Comparison of ENCODE assay signal across 36 cellular contexts in the genomic region with DNA sequence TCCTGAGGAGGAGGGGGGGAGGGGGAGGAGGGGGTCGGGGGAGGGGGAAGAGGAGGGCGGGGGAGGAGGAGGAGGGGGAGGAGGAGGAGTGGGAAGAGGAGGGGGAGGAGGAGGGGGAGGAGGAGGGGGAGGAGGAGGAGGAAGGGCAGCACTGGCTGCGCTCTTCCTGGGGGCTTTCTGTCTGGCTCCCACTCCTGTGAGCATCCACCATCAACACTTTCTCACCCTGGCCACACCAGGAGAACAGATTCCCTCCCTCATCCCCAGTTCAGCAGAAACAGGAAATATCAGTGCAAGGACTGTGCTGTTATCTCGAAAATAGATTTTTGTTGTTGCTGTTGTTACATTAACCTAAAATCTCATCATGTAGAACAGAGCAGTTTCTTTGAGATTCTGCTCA.
"Had no signal": no experiment of that assay in that cellular context is flagged by ENCODE, and none has a peak within 500 bp of the region (broad histone marks: within the 10 kb centered on the region; RNA-seq: fewer than 3 reads in every experiment).

No MANE protein-coding gene starts in this region.

- H3K9me3 ChIP-seq: MG63 had no signal

- DNase-seq: Karpas-422, Kasumi-1, MG63, MM.1S, MV-4-11, NCI-H1048, NCI-H1092, NCI-H1092 treated with DMSO at 0.1 percent for 48 hours, NCI-H1105, NCI-H1105 treated with DMSO at 0.1 percent for 48 hours, NCI-H1417, NCI-H1417 treated with DMSO at 0.1 percent for 48 hours, NCI-H1436, NCI-H1436 treated with DMSO at 0.1 percent for 48 hours, NCI-H146, NCI-H1694, NCI-H1694 treated with DMSO at 0.1 percent for 48 hours, NCI-H187, NCI-H187 treated with DMSO at 0.1 percent for 48 hours, NCI-H1930, NCI-H2029, NCI-H2029 treated with DMSO at 0.1 percent for 48 hours, NCI-H2081, NCI-H2081 treated with DMSO at 0.1 percent for 48 hours, NCI-H2107, NCI-H2171, NCI-H2171 treated with DMSO at 0.1 percent for 48 hours, NCI-H2227 treated with DMSO at 0.1 percent for 48 hours, NCI-H226, NCI-H345, NCI-H446, NCI-H446 treated with DMSO at 0.1 percent for 48 hours, NCI-H510A, NCI-H510A treated with DMSO at 0.1 percent for 48 hours, NCI-H524, NCI-H524 treated with DMSO at 0.1 percent for 48 hours had no signal

- H3K27me3 ChIP-seq: MG63 had no signal

- H3K4me3 ChIP-seq: MG63 had no signal

- H3K36me3 ChIP-seq: MG63 had no signal
